ENCODE assay signal across 1 cellular context in genomic region chr17:49547566-49547965, GRCh38.
TF ChIP-seq lines count a peak whose summit lies in the region.

No MANE protein-coding gene starts in this region.

TF ChIP-seq in HepG2, 621 proteins besides CTCF, POLR2A, EP300 and RAD21 (continued from another document):
- TF ChIP-seq ZNF350 (CRISPR knock-in tag; IDR thresholded peaks at IDR 0.05; ENCODE audit: borderline replicate concordance, low read depth) (no peak), MEIS1 (CRISPR knock-in tag; IDR thresholded peaks at IDR 0.05; ENCODE audit: borderline replicate concordance) (no peak), RFXANK (CRISPR knock-in tag; IDR thresholded peaks at IDR 0.05) (no peak), ZNF274 (CRISPR knock-in tag; IDR thresholded peaks at IDR 0.05) (no peak), KDM1A (CRISPR knock-in tag; IDR thresholded peaks at IDR 0.05) (no peak), HOXA7 (CRISPR knock-in tag; IDR thresholded peaks at IDR 0.05) (no peak)
